In genomic region chr7:136947347-136947746, GRCh38 we compare ENCODE assay signal across 18 cellular contexts.
A peak's percentile ranks its signal among the peaks of the same experiment; 100 is the strongest.
DNase-seq lines count a peak whose midpoint lies in the region; TF ChIP-seq lines count a peak whose summit lies in the region.
"Had no signal": no experiment of that assay in that cellular context is flagged by ENCODE, and none has a peak within 500 bp of the region (broad histone marks: within the 10 kb centered on the region; RNA-seq: fewer than 3 reads in every experiment).

No MANE protein-coding gene starts in this region.

- peaks cover 18% of the 10 kb centered on the region for H3K27me3 Mint-ChIP-seq in MCF 10A (ENCODE audit: insufficient read depth, unreplicated experiment)
- H3K27me3 Mint-ChIP-seq: CD4-positive, CD25-positive, alpha-beta regulatory T cell had no signal

- H3K27me3 ChIP-seq in mammary epithelial cell (ENCODE audit: insufficient read depth, low read length) (peaks cover 3% of the 10 kb centered on the region), thyroid gland (no peaks in the 10 kb centered on the region), dorsolateral prefrontal cortex (no peaks in the 10 kb centered on the region)
- H3K27me3 ChIP-seq: MG63 had no signal

- peak; percentile 9 for DNase-seq in MCF 10A (ENCODE audit: unreplicated experiment)
- DNase-seq in mammary epithelial cell = no peak
- DNase-seq in amniotic epithelial cell (ENCODE audit: low read depth) = peak; percentile 74
- peak; percentile 12 for DNase-seq in fibroblast of mammary gland (ENCODE audit: low read depth)
- DNase-seq in thyroid gland = peak; percentile 21 to 23
- no peak for DNase-seq in dorsolateral prefrontal cortex
- DNase-seq in mucosa of gallbladder (ENCODE audit: low spot score) = no peak
- DNase-seq in HK-2 (ENCODE audit: unreplicated experiment) = no peak
- DNase-seq: CD4-positive, CD25-positive, alpha-beta regulatory T cell; DMS53; MG63; NCI-H1436; NCI-H2081; NCI-H2227 treated with DMSO at 0.1 percent for 48 hours; NCI-H526 treated with DMSO at 0.1 percent for 48 hours had no signal

- intact Hi-C loops in MCF 10A (cut with micrococcal nuclease) (no loop called here), mammary epithelial cell (cut with micrococcal nuclease) (no loop called here), thyroid gland (cut with DNase I) (no loop called here), dorsolateral prefrontal cortex (cut with DNase I) (no loop called here)

- H3K4me1 Mint-ChIP-seq in MCF 10A (ENCODE audit: insufficient read depth, unreplicated experiment) = no peaks in the 10 kb centered on the region
- H3K4me1 Mint-ChIP-seq: CD4-positive, CD25-positive, alpha-beta regulatory T cell had no signal

- no peak overlapping the region for H3K27ac Mint-ChIP-seq in MCF 10A (ENCODE audit: low read depth, unreplicated experiment)
- H3K27ac Mint-ChIP-seq: CD4-positive, CD25-positive, alpha-beta regulatory T cell had no signal

- H3K36me3 Mint-ChIP-seq in MCF 10A (ENCODE audit: insufficient read depth, unreplicated experiment) = no peaks in the 10 kb centered on the region
- H3K36me3 Mint-ChIP-seq: CD4-positive, CD25-positive, alpha-beta regulatory T cell had no signal

- no peak for TF ChIP-seq CTCF in MCF 10A (IDR thresholded peaks at IDR 0.05; ENCODE audit: unreplicated experiment)
- TF ChIP-seq CTCF in mammary epithelial cell (conservative IDR thresholded peaks at IDR 0.05 in 1 of 2, IDR thresholded peaks at IDR 0.05 in 1 of 2; ENCODE audit: extremely low read depth in 1 of 2, insufficient read depth in 1 of 2, low read depth in 1 of 2, low read length in 2 of 2) = no peak
- no peak for TF ChIP-seq CTCF in fibroblast of mammary gland (conservative IDR thresholded peaks at IDR 0.05; ENCODE audit: control insufficient read depth, insufficient read depth, low read depth, low read length)
- no peak for TF ChIP-seq CTCF in thyroid gland (IDR thresholded peaks at IDR 0.05)
- no peak for TF ChIP-seq CTCF in dorsolateral prefrontal cortex (IDR thresholded peaks at IDR 0.05 in 54 of 56, conservative IDR thresholded peaks at IDR 0.05 in 2 of 56; ENCODE audit: low read depth in 1 of 56, partially characterized antibody in 56 of 56)

- H3K27ac ChIP-seq in mammary epithelial cell (ENCODE audit: insufficient read depth, low read depth, low read length) (no peak overlapping the region), thyroid gland (no peak overlapping the region), dorsolateral prefrontal cortex (no peak overlapping the region)
- H3K27ac ChIP-seq: A549, HL-60 had no signal

- no peak overlapping the region for H3K4me2 ChIP-seq in mammary epithelial cell (ENCODE audit: insufficient read depth, low read depth, low read length)
- H3K4me2 ChIP-seq: A549 had no signal

- POLR2A ChIA-PET in MCF 10A (lab: Yijun Ruan, JAX) = no interaction called here

- in situ Hi-C loops in mammary epithelial cell (cut with MboI; ENCODE audit: low sequenced_read_pairs in 2 of 2) = no loop called here

- BruUV-seq in MCF 10A (replicated peaks; lab: Mats Ljungman, UMichigan) = no TSS peak
- BruUV-seq in mammary epithelial cell (replicated peaks; lab: Mats Ljungman, UMichigan) = no TSS peak

- dilution Hi-C loops in mammary epithelial cell (cut with HindIII; ENCODE audit: low sequenced_read_pairs) = no loop called here

- H3K9ac ChIP-seq in mammary epithelial cell (ENCODE audit: insufficient read depth, low read length) = no peak overlapping the region

- no peaks in the 10 kb centered on the region for H3K79me2 ChIP-seq in mammary epithelial cell (ENCODE audit: insufficient read depth, low read length)

- H2AFZ ChIP-seq in mammary epithelial cell (ENCODE audit: low read depth, low read length) = no peak overlapping the region

- no peaks in the 10 kb centered on the region for H3K9me3 Mint-ChIP-seq in MCF 10A (ENCODE audit: unreplicated experiment)

- no peaks in the 10 kb centered on the region for H4K20me1 ChIP-seq in mammary epithelial cell (ENCODE audit: insufficient read depth, low read length)

- H3K36me3 ChIP-seq in mammary epithelial cell (ENCODE audit: insufficient read depth, low read length) = no peaks in the 10 kb centered on the region
- no peaks in the 10 kb centered on the region for H3K36me3 ChIP-seq in thyroid gland
- H3K36me3 ChIP-seq: MG63 had no signal

- CTCF ChIA-PET in MCF 10A (lab: Yijun Ruan, JAX) (no interaction called here), mammary epithelial cell (lab: Charles Lee; ENCODE audit: low non-redundant PET) (no interaction called here)

- no peaks in the 10 kb centered on the region for H3K9me3 ChIP-seq in mammary epithelial cell (replicated peaks; ENCODE audit: insufficient read depth, low read length)
- no peaks in the 10 kb centered on the region for H3K9me3 ChIP-seq in thyroid gland
- H3K9me3 ChIP-seq: A549, MG63 had no signal

- no peaks in the 10 kb centered on the region for H3K4me1 ChIP-seq in mammary epithelial cell (ENCODE audit: insufficient read depth, low read length)
- no peaks in the 10 kb centered on the region for H3K4me1 ChIP-seq in thyroid gland
- H3K4me1 ChIP-seq: A549 had no signal

- TF ChIP-seq POLR2A in thyroid gland (IDR thresholded peaks at IDR 0.05) = no peak

- H3K4me3 Mint-ChIP-seq in MCF 10A (ENCODE audit: unreplicated experiment) = no peak overlapping the region
- H3K4me3 Mint-ChIP-seq: CD4-positive, CD25-positive, alpha-beta regulatory T cell had no signal

- H3K4me3 ChIP-seq in mammary epithelial cell (replicated peaks in 1 of 3; ENCODE audit: insufficient read depth in 1 of 3, low read depth in 2 of 3, low read length in 3 of 3) (no peak overlapping the region), fibroblast of mammary gland (ENCODE audit: control insufficient read depth, low read depth, low read length) (no peak overlapping the region), thyroid gland (replicated peaks in 1 of 3) (no peak overlapping the region), dorsolateral prefrontal cortex (no peak overlapping the region)
- H3K4me3 ChIP-seq: A549, K562, MG63 had no signal

Comparison
In these comparisons a context has a peak if more than half of its experiments do, and no peak if none do; other contexts are left out.
1. DNase-seq: peak in MCF 10A (single experiment), amniotic epithelial cell (single experiment), fibroblast of mammary gland (single experiment) and thyroid gland (2 of 2); none in mammary epithelial cell (single experiment), dorsolateral prefrontal cortex (0 of 10), mucosa of gallbladder (single experiment) and HK-2 (single experiment).